In genomic region chr5:11888221-11888620, GRCh38 we compare ENCODE assay signal across 29 cellular contexts. TPM values are rescaled to one million over a fixed set of nuclear protein-coding genes. Genes with fewer than 3 reads are reported as not detected.
"Had no signal": no experiment of that assay in that cellular context is flagged by ENCODE, and none has a peak within 500 bp of the region (broad histone marks: within the 10 kb centered on the region; RNA-seq: fewer than 3 reads in every experiment).

No MANE protein-coding gene starts in this region.

- H3K4me3 ChIP-seq: neural progenitor cell, ovary, prostate gland, right lobe of liver, sigmoid colon, stomach, thoracic aorta, thyroid gland, tibial nerve, upper lobe of left lung, vagina had no signal

- DNase-seq: natural killer cell; occipital lobe; ovary; posterior cingulate gyrus; retina; right cardiac atrium; right lobe of liver; sigmoid colon; small intestine; stimulated activated CD4-positive, alpha-beta T cell treated with anti-CD3 and anti-CD28 coated beads, Interleukin-15, amount 100 ng/mL, for 24 hours; stimulated activated CD4-positive, alpha-beta T cell treated with anti-CD3 and anti-CD28 coated beads, Interleukin-2, amount 100 ng/mL, for 24 hours; stimulated activated CD4-positive, alpha-beta T cell treated with anti-CD3 and anti-CD28 coated beads, Interleukin-2, amount 100 ng/mL, for 48 hours; stimulated activated CD4-positive, alpha-beta T cell treated with anti-CD3 and anti-CD28 coated beads, Interleukin-4, amount 100 ng/mL, for 24 hours; stimulated activated naive B cell treated with anti-CD40 and anti-IgM and Interleukin-4, amounts not matched to agents 10 μg/mL and 1 μg/mL and 100 μg/mL, for 72 hours; stimulated activated naive CD4-positive, alpha-beta T cell treated with Interleukin-2 at 50 U/mL for 16 hours; stomach; thyroid gland; trophoblast cell; upper lobe of left lung had no signal

- H3K4me3 Mint-ChIP-seq: natural killer cell; nephron; neural progenitor cell; stimulated activated effector memory CD8-positive, alpha-beta T cell treated with anti-CD3 and anti-CD28 coated beads, Interleukin-12 subunit alpha, Interleukin-12 subunit beta, amount 100 ng/mL, for 72 hours; stimulated activated naive B cell treated with anti-CD40 and anti-IgM and Interleukin-4, amounts not matched to agents 10 μg/mL and 1 μg/mL and 100 μg/mL, for 72 hours; stimulated activated naive CD8-positive, alpha-beta T cell treated with anti-CD3 and anti-CD28 coated beads, Interleukin-15, Interleukin-2, amounts not matched to agents 100 ng/mL and 50 ng/mL, for 24 hours had no signal

- H3K36me3 Mint-ChIP-seq: natural killer cell; neural progenitor cell; stimulated activated effector memory CD8-positive, alpha-beta T cell treated with anti-CD3 and anti-CD28 coated beads, Interleukin-12 subunit alpha, Interleukin-12 subunit beta, amount 100 ng/mL, for 72 hours; stimulated activated naive B cell treated with anti-CD40 and anti-IgM and Interleukin-4, amounts not matched to agents 10 μg/mL and 1 μg/mL and 100 μg/mL, for 72 hours had no signal

- H3K27me3 Mint-ChIP-seq: stimulated activated naive B cell treated with anti-CD40 and anti-IgM and Interleukin-4, amounts not matched to agents 10 μg/mL and 1 μg/mL and 100 μg/mL, for 72 hours; stimulated activated naive CD8-positive, alpha-beta T cell treated with anti-CD3 and anti-CD28 coated beads, Interleukin-15, Interleukin-2, amounts not matched to agents 100 ng/mL and 50 ng/mL, for 24 hours had no signal

- H3K9me3 Mint-ChIP-seq: nephron had no signal

- H3K4me1 Mint-ChIP-seq: natural killer cell; nephron; neural progenitor cell; stimulated activated effector memory CD8-positive, alpha-beta T cell treated with anti-CD3 and anti-CD28 coated beads, Interleukin-12 subunit alpha, Interleukin-12 subunit beta, amount 100 ng/mL, for 72 hours; stimulated activated naive B cell treated with anti-CD40 and anti-IgM and Interleukin-4, amounts not matched to agents 10 μg/mL and 1 μg/mL and 100 μg/mL, for 72 hours had no signal

- H3K27ac Mint-ChIP-seq: natural killer cell; nephron; neural progenitor cell; stimulated activated effector memory CD8-positive, alpha-beta T cell treated with anti-CD3 and anti-CD28 coated beads, Interleukin-12 subunit alpha, Interleukin-12 subunit beta, amount 100 ng/mL, for 72 hours; stimulated activated naive B cell treated with anti-CD40 and anti-IgM and Interleukin-4, amounts not matched to agents 10 μg/mL and 1 μg/mL and 100 μg/mL, for 72 hours; stimulated activated naive CD8-positive, alpha-beta T cell treated with anti-CD3 and anti-CD28 coated beads, Interleukin-15, Interleukin-2, amounts not matched to agents 100 ng/mL and 50 ng/mL, for 24 hours had no signal

- ATAC-seq: natural killer cell; right cardiac atrium; right lobe of liver; stimulated activated effector memory CD8-positive, alpha-beta T cell treated with anti-CD3 and anti-CD28 coated beads, Interleukin-12 subunit alpha, Interleukin-12 subunit beta, amount 100 ng/mL, for 72 hours; stimulated activated naive B cell treated with anti-CD40 and anti-IgM and Interleukin-4, amounts not matched to agents 10 μg/mL and 1 μg/mL and 100 μg/mL, for 72 hours had no signal

RNA-seq across cellular contexts. Expression of gene CTNND2, which starts 16.0 kb away (rescaled TPM):
- total RNA-seq: natural killer cell, osteoblast, pulmonary artery endothelial cell, thoracic aorta had no signal
